20 cellular contexts compared by ENCODE assay signal in genomic region chr4:165737309-165737972, GRCh38.
"Had no signal": no experiment of that assay in that cellular context is flagged by ENCODE, and none has a peak within 500 bp of the region (broad histone marks: within the 10 kb centered on the region; RNA-seq: fewer than 3 reads in every experiment).

No MANE protein-coding gene starts in this region.

- ATAC-seq: activated CD8-positive, alpha-beta memory T cell treated with anti-CD3 and anti-CD28 coated beads, Interleukin-2, amount 10 ng/mL, durations not matched to agents 7 days and 5 days; T-helper 17 cell; WTC11 had no signal

- DNase-seq: activated CD4-positive, alpha-beta T cell treated with anti-CD3 and anti-CD28 coated beads, Interleukin-2, amount 10 ng/mL, durations not matched to agents 24 days and 14 days; activated CD4-positive, alpha-beta T cell treated with anti-CD3 and anti-CD28 coated beads, Interleukin-2, amount 50 U/mL, for 48 hours; activated CD4-positive, CD25-positive, alpha-beta regulatory T cell treated with anti-CD3 and anti-CD28 coated beads, Interleukin-2, amount 50 U/mL, for 72 hours; activated CD8-positive, alpha-beta memory T cell treated with anti-CD3 and anti-CD28 coated beads, Interleukin-2, amount 10 ng/mL, durations not matched to agents 7 days and 5 days; activated effector memory CD4-positive, alpha-beta T cell treated with anti-CD3 and anti-CD28 coated beads, Interleukin-2, amount 50 U/mL, for 16 hours; activated naive CD4-positive, alpha-beta T cell treated with Interleukin-2 at 50 U/mL for 16 hours; activated T-cell treated with anti-CD3 and anti-CD28 coated beads, Interleukin-2, amount 50 U/mL, for 24 hours; amygdala; MM.1S; NCI-H1105 treated with DMSO at 0.1 percent for 48 hours; NCI-H1436 treated with DMSO at 0.1 percent for 48 hours; NCI-H187; NCI-H2081; NCI-H524; SHP77 treated with DMSO at 0.1 percent for 48 hours; T-helper 17 cell; T-helper 9 cell had no signal

- FAIRE-seq: astrocyte, RCC 7860 had no signal
